Comparison of ENCODE assay signal across 20 cellular contexts in the genomic region with DNA sequence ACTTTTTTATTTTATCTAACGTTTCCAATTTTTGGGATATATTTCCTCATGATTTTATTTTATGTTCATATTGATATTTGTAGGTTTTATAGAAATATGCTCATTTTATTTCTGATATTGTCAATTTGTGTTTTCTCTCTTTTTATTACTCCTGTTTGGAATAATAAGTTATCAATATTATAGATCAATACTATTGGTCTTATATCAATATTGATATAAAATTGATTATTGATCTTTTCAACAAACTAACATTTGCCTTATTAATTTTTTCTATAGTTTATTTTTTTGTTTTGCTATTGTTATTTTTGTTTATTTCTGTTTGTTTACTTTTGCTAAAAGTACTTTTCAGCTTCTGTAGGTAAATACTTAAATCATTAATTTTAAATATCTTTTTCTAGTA.
DNase-seq lines count a peak whose midpoint lies in the region; ATAC-seq, FAIRE-seq and TF ChIP-seq lines count a peak whose summit lies in the region.
"Had no signal": no experiment of that assay in that cellular context is flagged by ENCODE, and none has a peak within 500 bp of the region (broad histone marks: within the 10 kb centered on the region; RNA-seq: fewer than 3 reads in every experiment).

No MANE protein-coding gene starts in this region.

- H3K36me3 Mint-ChIP-seq in activated T-helper 17 cell treated with anti-CD3 and anti-CD28 coated beads, Interleukin-2, amount 50 U/mL, for 72 hours (ENCODE audit: low read depth): no peaks in the 10 kb centered on the region
- H3K36me3 Mint-ChIP-seq: CD4-positive, alpha-beta memory T cell had no signal

- no peak overlapping the region for H3K27ac Mint-ChIP-seq in activated T-helper 17 cell treated with anti-CD3 and anti-CD28 coated beads, Interleukin-2, amount 50 U/mL, for 72 hours
- H3K27ac Mint-ChIP-seq: CD4-positive, alpha-beta memory T cell; GM23338; H9; HFFc6 had no signal

- peaks cover 5% of the 10 kb centered on the region for H3K9me3 Mint-ChIP-seq in activated T-helper 17 cell treated with anti-CD3 and anti-CD28 coated beads, Interleukin-2, amount 50 U/mL, for 72 hours
- H3K9me3 Mint-ChIP-seq: H9 had no signal

- H3K9me3 ChIP-seq in kidney (ENCODE audit: control insufficient read depth in 1 of 2, low read length in 2 of 2): no peaks in the 10 kb centered on the region

- DNase-seq in kidney: no peak
- DNase-seq in COR-L47 (lab: John Stamatoyannopoulos, UW): no peak
- no peak for DNase-seq in Right ventricle myocardium inferior (ENCODE audit: missing footprints)
- no peak for DNase-seq in NCI-H1092 treated with DMSO at 0.1 percent for 48 hours (lab: John Stamatoyannopoulos, UW)
- DNase-seq: 8988T; C1 segment of cervical spinal cord; CD4-positive, alpha-beta memory T cell; DMS 273 treated with DMSO at 0.1 percent for 48 hours; DMS79; EL; GF-D8; H9; HFFc6 had no signal

- H3K27me3 Mint-ChIP-seq in activated T-helper 17 cell treated with anti-CD3 and anti-CD28 coated beads, Interleukin-2, amount 50 U/mL, for 72 hours: no peaks in the 10 kb centered on the region
- H3K27me3 Mint-ChIP-seq: CD4-positive, alpha-beta memory T cell had no signal

- ATAC-seq in activated T-helper 17 cell treated with anti-CD3 and anti-CD28 coated beads, Interleukin-2, amount 50 U/mL, for 72 hours (replicated peaks): no peak
- ATAC-seq in Right ventricle myocardium inferior: no peak
- ATAC-seq: GM23338 had no signal

- H3K4me1 Mint-ChIP-seq in activated T-helper 17 cell treated with anti-CD3 and anti-CD28 coated beads, Interleukin-2, amount 50 U/mL, for 72 hours: no peaks in the 10 kb centered on the region
- H3K4me1 Mint-ChIP-seq: CD4-positive, alpha-beta memory T cell; GM23338; H9 had no signal

- FAIRE-seq in G401.6 (lab: Jason Lieb, UNC) (peak; percentile 92), colon (lab: Jason Lieb, UNC) (peak; percentile 84), kidney (lab: Jason Lieb, UNC) (peak; percentile 82)
- FAIRE-seq: D721Med, GM12891, GM18507 had no signal

- no peaks in the 10 kb centered on the region for H3K4me1 ChIP-seq in kidney (ENCODE audit: control insufficient read depth in 1 of 2, insufficient read depth in 1 of 2, low read depth in 1 of 2, low read length in 2 of 2)

- no peak for TF ChIP-seq CTCF in kidney (IDR thresholded peaks at IDR 0.05; ENCODE audit: borderline replicate concordance, extremely low read depth, insufficient read depth)

- no peak overlapping the region for H3K4me3 ChIP-seq in kidney (ENCODE audit: low read length in 2 of 2)
- H3K4me3 ChIP-seq: GM23338 had no signal

- no peak overlapping the region for H3K27ac ChIP-seq in kidney (ENCODE audit: low read depth in 2 of 2, low read length in 2 of 2)

- H3K36me3 ChIP-seq in kidney (ENCODE audit: control insufficient read depth in 1 of 2, insufficient read depth in 2 of 2, low read length in 2 of 2): no peaks in the 10 kb centered on the region

- intact Hi-C loops in kidney (cut with DNase I): no loop called here
- intact Hi-C loops in Right ventricle myocardium inferior (cut with DNase I): no loop called here

- H3K9ac ChIP-seq in kidney (ENCODE audit: low read length in 2 of 2): no peak overlapping the region

- H3K4me3 Mint-ChIP-seq in activated T-helper 17 cell treated with anti-CD3 and anti-CD28 coated beads, Interleukin-2, amount 50 U/mL, for 72 hours: no peak overlapping the region
- H3K4me3 Mint-ChIP-seq: CD4-positive, alpha-beta memory T cell; GM23338; H9; HFFc6 had no signal
